19 cellular contexts compared by ENCODE assay signal in the genomic region with DNA sequence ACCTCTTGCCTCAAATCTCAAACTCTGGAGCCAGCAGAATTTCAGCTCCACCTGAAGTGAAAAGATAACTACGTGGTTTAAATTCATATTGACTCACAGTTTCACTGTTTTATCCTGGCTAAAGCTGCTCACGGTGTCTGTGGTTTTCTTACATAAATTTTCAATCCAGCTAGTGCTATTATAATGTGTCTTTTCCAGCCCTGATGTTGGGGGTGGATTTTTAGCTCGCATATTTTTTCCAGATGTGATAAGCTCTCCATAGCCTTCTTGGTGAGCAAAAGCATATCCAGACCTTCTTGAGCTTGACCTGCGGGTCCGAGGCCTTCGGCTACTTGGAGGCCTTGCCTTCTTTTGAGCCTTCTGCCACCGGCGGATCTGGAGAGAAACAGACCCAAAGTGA.
A peak's percentile ranks its signal among the peaks of the same experiment; 100 is the strongest.
DNase-seq lines count a peak whose midpoint lies in the region; FAIRE-seq and TF ChIP-seq lines count a peak whose summit lies in the region.
"Had no signal": no experiment of that assay in that cellular context is flagged by ENCODE, and none has a peak within 500 bp of the region (broad histone marks: within the 10 kb centered on the region; RNA-seq: fewer than 3 reads in every experiment).

No MANE protein-coding gene starts in this region.

- H3K79me2 ChIP-seq in H1 (ENCODE audit: control insufficient read depth in 1 of 2, insufficient read depth in 2 of 2, low read length in 2 of 2) (no peaks in the 10 kb centered on the region), trophoblast cell (ENCODE audit: control insufficient read depth, insufficient read depth, low read length, poor library complexity) (no peaks in the 10 kb centered on the region)

- no peak overlapping the region for H3K56ac ChIP-seq in H1 (replicated peaks; ENCODE audit: insufficient read length, low read depth, low read length)

- H3K27ac Mint-ChIP-seq in activated CD4-positive, alpha-beta memory T cell treated with anti-CD3 and anti-CD28 coated beads for 36 hours: no peak overlapping the region
- H3K27ac Mint-ChIP-seq: activated naive CD8-positive, alpha-beta T cell treated with anti-CD3 and anti-CD28 coated beads for 36 hours; activated T-cell treated with anti-CD3 and anti-CD28 coated beads, Interleukin-2, amount 50 U/mL, for 72 hours had no signal

- no peak overlapping the region for H3K4me2 ChIP-seq in H1 (ENCODE audit: insufficient read depth in 1 of 2, low read depth in 2 of 2, low read length in 2 of 2)
- no peak overlapping the region for H3K4me2 ChIP-seq in trophoblast cell (ENCODE audit: low read length)

- H3K4ac ChIP-seq in H1 (replicated peaks; ENCODE audit: insufficient read length, low read depth, low read length) (no peak overlapping the region), trophoblast cell (ENCODE audit: low read depth, low read length) (no peak overlapping the region)

- H2BK15ac ChIP-seq in H1 (ENCODE audit: low read length): no peak overlapping the region

- in situ Hi-C loops in GM13976 (cut with MboI; ENCODE audit: low sequenced_read_pairs, unreplicated experiment): no loop called here

- H3K4me3 Mint-ChIP-seq in activated CD4-positive, alpha-beta memory T cell treated with anti-CD3 and anti-CD28 coated beads for 36 hours: no peak overlapping the region
- H3K4me3 Mint-ChIP-seq: activated naive CD8-positive, alpha-beta T cell treated with anti-CD3 and anti-CD28 coated beads for 36 hours; activated T-cell treated with anti-CD3 and anti-CD28 coated beads, Interleukin-2, amount 50 U/mL, for 72 hours had no signal

- peak overlapping the region; percentile 54 for H3K23ac ChIP-seq in H1 (ENCODE audit: insufficient read length)
- H3K23ac ChIP-seq in trophoblast cell (ENCODE audit: low read length): no peak overlapping the region

- H3K9me3 ChIP-seq in H1 (ENCODE audit: insufficient read depth in 2 of 2, low read depth in 1 of 2, low read length in 1 of 2) (no peaks in the 10 kb centered on the region), trophoblast cell (ENCODE audit: insufficient read depth, low read depth, low read length) (no peaks in the 10 kb centered on the region)

- intact Hi-C loops in activated CD4-positive, alpha-beta memory T cell treated with anti-CD3 and anti-CD28 coated beads for 36 hours (cut with micrococcal nuclease): no loop called here

- H3K27ac ChIP-seq in H1 (ENCODE audit: low read depth, low read length) (no peak overlapping the region), trophoblast cell (ENCODE audit: low read depth, low read length) (no peak overlapping the region)

- H3K27me3 Mint-ChIP-seq in activated CD4-positive, alpha-beta memory T cell treated with anti-CD3 and anti-CD28 coated beads for 36 hours: no peaks in the 10 kb centered on the region

- 93% methylated on average over 8 of the region's 8 CpGs; no CpG with 5 or more reads in 1 of the 2 experiments for WGBS in H1 (ENCODE audit: extremely low coverage in 1 of 2, insufficient coverage in 1 of 2, insufficient read length in 1 of 2, insufficient replicate concordance in 2 of 2, low coverage in 1 of 2, low lambda C conversion rate in 2 of 2, missing lambda C conversion rate in 1 of 2), 2 experiments
- no CpG with 5 or more reads among the region's 8 CpGs for WGBS in trophoblast cell (ENCODE audit: extremely low coverage, insufficient coverage, insufficient read length)

- H4K5ac ChIP-seq in H1 (ENCODE audit: insufficient read length, low read depth, low read length): no peak overlapping the region

- H3K36me3 ChIP-seq in H1 (ENCODE audit: control insufficient read depth in 2 of 4, insufficient read depth in 4 of 4, low read length in 3 of 4): no peaks in the 10 kb centered on the region
- no peaks in the 10 kb centered on the region for H3K36me3 ChIP-seq in trophoblast cell (ENCODE audit: control insufficient read depth in 1 of 2, insufficient read depth in 2 of 2, low read length in 2 of 2)

- no peaks in the 10 kb centered on the region for H4K20me1 ChIP-seq in H1 (replicated peaks in 1 of 2; ENCODE audit: control insufficient read depth in 1 of 2, insufficient read depth in 2 of 2, low read length in 2 of 2)

- TF ChIP-seq EP300 in H1 (IDR thresholded peaks at IDR 0.05; ENCODE audit: borderline replicate concordance in 1 of 2, low read depth in 2 of 2, low read length in 2 of 2): no peak

- H3K79me1 ChIP-seq in H1 (ENCODE audit: low read depth, low read length): no peaks in the 10 kb centered on the region
- no peaks in the 10 kb centered on the region for H3K79me1 ChIP-seq in trophoblast cell (ENCODE audit: low read length)

- no peak overlapping the region for H2BK120ac ChIP-seq in H1 (replicated peaks; ENCODE audit: low read depth, low read length)
- H2BK120ac ChIP-seq in trophoblast cell (ENCODE audit: insufficient read depth, low read length, poor library complexity): peak overlapping the region; percentile 17

- no peaks in the 10 kb centered on the region for H3K27me3 ChIP-seq in H1 (replicated peaks in 1 of 4; ENCODE audit: control insufficient read depth in 3 of 4, extremely low read depth in 1 of 4, insufficient read depth in 3 of 4, low read length in 3 of 4)
- H3K27me3 ChIP-seq in trophoblast cell (ENCODE audit: insufficient read depth, low read length): no peaks in the 10 kb centered on the region

- H2BK5ac ChIP-seq in H1 (ENCODE audit: low read depth, low read length) (no peak overlapping the region), trophoblast cell (ENCODE audit: low read depth, low read length, poor library complexity) (no peak overlapping the region)

- DNase-seq in AG20443 (ENCODE audit: low spot score) (peak; percentile 52), M059J (ENCODE audit: low read depth) (peak; percentile 46), H1 (ENCODE audit: low read depth in 1 of 2, low spot score in 2 of 2) (no peak), trophoblast cell (peak in 1 of 2 donors; percentile 79), NCI-H2196 treated with DMSO at 0.1 percent for 48 hours (lab: John Stamatoyannopoulos, UW; ENCODE audit: unreplicated experiment) (no peak), NCI-H748 treated with DMSO at 0.1 percent for 48 hours (lab: John Stamatoyannopoulos, UW) (no peak), GM13976 (ENCODE audit: low spot score) (no peak)
- no peak for DNase-seq in activated CD4-positive, alpha-beta memory T cell treated with anti-CD3 and anti-CD28 coated beads for 36 hours
- DNase-seq: activated CD4-positive, alpha-beta T cell treated with anti-CD3 and anti-CD28 coated beads, Interleukin-2, amount 50 U/mL, for 4 hours; activated naive CD8-positive, alpha-beta T cell treated with anti-CD3 and anti-CD28 coated beads for 36 hours; activated T-cell treated with anti-CD3 and anti-CD28 coated beads, Interleukin-2, amount 50 U/mL, for 72 hours; C1 segment of cervical spinal cord; midbrain; NCI-H2107; NCI-H82; retina; RPMI8226; stimulated activated CD4-positive, alpha-beta T cell treated with anti-CD3 and anti-CD28 coated beads, Interleukin-4, amount 100 ng/mL, for 4 hours; SW 1271 had no signal

- no peaks in the 10 kb centered on the region for H3K9me3 Mint-ChIP-seq in activated CD4-positive, alpha-beta memory T cell treated with anti-CD3 and anti-CD28 coated beads for 36 hours
- H3K9me3 Mint-ChIP-seq: activated naive CD8-positive, alpha-beta T cell treated with anti-CD3 and anti-CD28 coated beads for 36 hours; activated T-cell treated with anti-CD3 and anti-CD28 coated beads, Interleukin-2, amount 50 U/mL, for 72 hours had no signal

- POLR2A ChIA-PET in H1 (lab: Charles Lee; ENCODE audit: partially characterized antibody): no interaction called here
- POLR2A ChIA-PET in activated CD4-positive, alpha-beta memory T cell treated with anti-CD3 and anti-CD28 coated beads for 36 hours (lab: Charles Lee): no interaction called here

- no peak for TF ChIP-seq POLR2A in H1 (IDR thresholded peaks at IDR 0.05; ENCODE audit: control extremely low read depth in 1 of 2, low read depth in 2 of 2, low read length in 2 of 2)

- no peaks in the 10 kb centered on the region for H3K4me1 Mint-ChIP-seq in activated CD4-positive, alpha-beta memory T cell treated with anti-CD3 and anti-CD28 coated beads for 36 hours (ENCODE audit: low read depth)
- H3K4me1 Mint-ChIP-seq: activated naive CD8-positive, alpha-beta T cell treated with anti-CD3 and anti-CD28 coated beads for 36 hours had no signal

- H2BK20ac ChIP-seq in H1 (ENCODE audit: low read length): no peak overlapping the region

- no peak overlapping the region for H3K14ac ChIP-seq in H1 (ENCODE audit: insufficient read length)
- no peak overlapping the region for H3K14ac ChIP-seq in trophoblast cell (ENCODE audit: low read length)

- H3K9ac ChIP-seq in H1 (replicated peaks in 1 of 4; ENCODE audit: extremely low read depth in 1 of 4, low read depth in 3 of 4, low read length in 3 of 4): no peak overlapping the region
- no peak overlapping the region for H3K9ac ChIP-seq in trophoblast cell (ENCODE audit: low read length)

- H2BK12ac ChIP-seq in H1 (ENCODE audit: low read depth, low read length) (no peak overlapping the region), trophoblast cell (ENCODE audit: low read length) (no peak overlapping the region)

- FAIRE-seq in H1 (lab: Jason Lieb, UNC): no peak

- no peak for TF ChIP-seq CTCF in H1 (IDR thresholded peaks at IDR 0.05; ENCODE audit: control extremely low read depth in 1 of 3, insufficient read depth in 1 of 3, low read depth in 1 of 3, low read length in 3 of 3)
- no peak for TF ChIP-seq CTCF in GM13976 (IDR thresholded peaks at IDR 0.05; ENCODE audit: borderline replicate concordance, control extremely low read depth, extremely low read depth, insufficient read depth, missing control alignments)

- no peaks in the 10 kb centered on the region for H3K23me2 ChIP-seq in H1 (ENCODE audit: low read depth, low read length)

- H3K36me3 Mint-ChIP-seq in activated CD4-positive, alpha-beta memory T cell treated with anti-CD3 and anti-CD28 coated beads for 36 hours: no peaks in the 10 kb centered on the region
- H3K36me3 Mint-ChIP-seq: activated naive CD8-positive, alpha-beta T cell treated with anti-CD3 and anti-CD28 coated beads for 36 hours had no signal

- H3K4me1 ChIP-seq in H1 (replicated peaks in 1 of 4; ENCODE audit: control insufficient read depth in 3 of 4, insufficient read depth in 4 of 4, low read length in 3 of 4) (no peaks in the 10 kb centered on the region), trophoblast cell (ENCODE audit: control insufficient read depth in 1 of 2, insufficient read depth in 2 of 2, low read length in 2 of 2) (no peaks in the 10 kb centered on the region)

- H4K12ac ChIP-seq in trophoblast cell (ENCODE audit: low read depth, low read length): no peak overlapping the region

- TF ChIP-seq RAD21 in H1 (IDR thresholded peaks at IDR 0.05 in 1 of 2, conservative IDR thresholded peaks at IDR 0.05 in 1 of 2; ENCODE audit: low read depth in 2 of 2, low read length in 2 of 2): no peak

- no peak overlapping the region for H2AK5ac ChIP-seq in H1 (ENCODE audit: low read depth, low read length)
- H2AK5ac ChIP-seq in trophoblast cell (ENCODE audit: low read length): no peak overlapping the region

- H4K8ac ChIP-seq in H1 (ENCODE audit: extremely low read depth, insufficient read depth, low read length): no peak overlapping the region
- no peak overlapping the region for H4K8ac ChIP-seq in trophoblast cell (ENCODE audit: low read depth, low read length)

- no peak overlapping the region for H3K18ac ChIP-seq in H1 (ENCODE audit: extremely low read depth, low read length)
- H3K18ac ChIP-seq in trophoblast cell (ENCODE audit: low read length): no peak overlapping the region

- CTCF ChIA-PET in H1 (lab: Charles Lee; ENCODE audit: partially characterized antibody): interaction anchor here (0.8 to 1.5 kb wide), 5 partner anchors 9 to 191 kb away, joined by 3 to 6 read pairs (median 3); no protein-coding TSS in a partner anchor
- CTCF ChIA-PET in activated CD4-positive, alpha-beta memory T cell treated with anti-CD3 and anti-CD28 coated beads for 36 hours (lab: Charles Lee): no interaction called here

- H3K4me3 ChIP-seq in H1 (ENCODE audit: extremely low read depth in 1 of 4, insufficient read depth in 2 of 4, low read depth in 3 of 4, low read length in 4 of 4) (no peak overlapping the region), trophoblast cell (ENCODE audit: low read depth, low read length) (no peak overlapping the region)

- 0 out of 2 replicates have a peak overlapping the region, but pooled peaks have one; percentile 1 for H2AFZ ChIP-seq in H1 (ENCODE audit: low read length)
- no peak overlapping the region for H2AFZ ChIP-seq in trophoblast cell (ENCODE audit: insufficient read depth, low read length, poor library complexity)

- no peak overlapping the region for H4K91ac ChIP-seq in H1 (replicated peaks; ENCODE audit: insufficient read length, low read length)
- no peak overlapping the region for H4K91ac ChIP-seq in trophoblast cell (ENCODE audit: low read depth, low read length)

Comparison
In these comparisons a context has a peak if more than half of its experiments do, and no peak if none do; other contexts are left out.
1. DNase-seq: peak in AG20443 (single experiment) and M059J (single experiment); none in H1 (0 of 2), NCI-H2196 treated with DMSO at 0.1 percent for 48 hours (single experiment), activated CD4-positive, alpha-beta memory T cell treated with anti-CD3 and anti-CD28 coated beads for 36 hours (single experiment), NCI-H748 treated with DMSO at 0.1 percent for 48 hours (single experiment) and GM13976 (single experiment).